17 cellular contexts compared by ENCODE assay signal in genomic region chr6:40346241-40346640, GRCh38.
"Had no signal": no experiment of that assay in that cellular context is flagged by ENCODE, and none has a peak within 500 bp of the region (broad histone marks: within the 10 kb centered on the region; RNA-seq: fewer than 3 reads in every experiment).

No MANE protein-coding gene starts in this region.

- H3K4me3 ChIP-seq: cardiac muscle cell, dorsolateral prefrontal cortex, left ventricle myocardium inferior, pancreas had no signal

- H3K27ac ChIP-seq: left ventricle myocardium inferior had no signal

- H3K9me3 Mint-ChIP-seq: activated CD4-positive, alpha-beta T cell treated with anti-CD3 and anti-CD28 coated beads, Interleukin-2, amount 10 ng/mL, durations not matched to agents 24 days and 14 days; activated naive CD8-positive, alpha-beta T cell treated with anti-CD3 and anti-CD28 coated beads for 36 hours; stimulated activated naive CD8-positive, alpha-beta T cell treated with anti-CD3 and anti-CD28 coated beads, Interleukin-15, Interleukin-2, amounts not matched to agents 100 ng/mL and 50 ng/mL, for 24 hours had no signal

- ATAC-seq: naive thymus-derived CD4-positive, alpha-beta T cell; SK-N-SH treated with all-trans-retinoic acid at 6 μM for 48 hours had no signal

- H3K27me3 Mint-ChIP-seq: activated naive CD8-positive, alpha-beta T cell treated with anti-CD3 and anti-CD28 coated beads for 36 hours; stimulated activated naive CD8-positive, alpha-beta T cell treated with anti-CD3 and anti-CD28 coated beads, Interleukin-15, Interleukin-2, amounts not matched to agents 100 ng/mL and 50 ng/mL, for 24 hours had no signal

- DNase-seq: activated CD4-positive, alpha-beta T cell treated with anti-CD3 and anti-CD28 coated beads, Interleukin-2, amount 10 ng/mL, durations not matched to agents 24 days and 14 days; activated CD4-positive, CD25-positive, alpha-beta regulatory T cell; activated naive CD4-positive, alpha-beta T cell; activated naive CD8-positive, alpha-beta T cell treated with anti-CD3 and anti-CD28 coated beads for 36 hours; amygdala; kidney glomerular epithelial cell; T-helper 1 cell; T-helper 9 cell; trophoblast cell had no signal

- H3K27ac Mint-ChIP-seq: activated CD4-positive, alpha-beta T cell treated with anti-CD3 and anti-CD28 coated beads, Interleukin-2, amount 10 ng/mL, durations not matched to agents 24 days and 14 days; activated naive CD8-positive, alpha-beta T cell treated with anti-CD3 and anti-CD28 coated beads for 36 hours; memory B cell; naive thymus-derived CD4-positive, alpha-beta T cell; stimulated activated naive CD8-positive, alpha-beta T cell treated with anti-CD3 and anti-CD28 coated beads, Interleukin-15, Interleukin-2, amounts not matched to agents 100 ng/mL and 50 ng/mL, for 24 hours had no signal

- H3K36me3 ChIP-seq: cardiac muscle cell, left ventricle myocardium inferior, pancreas had no signal

- H3K9me3 ChIP-seq: left ventricle myocardium inferior, pancreas had no signal

- H3K4me3 Mint-ChIP-seq: activated CD4-positive, alpha-beta T cell treated with anti-CD3 and anti-CD28 coated beads, Interleukin-2, amount 10 ng/mL, durations not matched to agents 24 days and 14 days; activated naive CD8-positive, alpha-beta T cell treated with anti-CD3 and anti-CD28 coated beads for 36 hours; memory B cell; naive thymus-derived CD4-positive, alpha-beta T cell; stimulated activated naive CD8-positive, alpha-beta T cell treated with anti-CD3 and anti-CD28 coated beads, Interleukin-15, Interleukin-2, amounts not matched to agents 100 ng/mL and 50 ng/mL, for 24 hours had no signal

- H3K27me3 ChIP-seq: cardiac muscle cell, pancreas had no signal

- H3K4me1 Mint-ChIP-seq: activated naive CD8-positive, alpha-beta T cell treated with anti-CD3 and anti-CD28 coated beads for 36 hours; memory B cell had no signal

- H3K36me3 Mint-ChIP-seq: activated naive CD8-positive, alpha-beta T cell treated with anti-CD3 and anti-CD28 coated beads for 36 hours; memory B cell; naive thymus-derived CD4-positive, alpha-beta T cell had no signal
